ENCODE assay signal across 18 cellular contexts in the genomic region with DNA sequence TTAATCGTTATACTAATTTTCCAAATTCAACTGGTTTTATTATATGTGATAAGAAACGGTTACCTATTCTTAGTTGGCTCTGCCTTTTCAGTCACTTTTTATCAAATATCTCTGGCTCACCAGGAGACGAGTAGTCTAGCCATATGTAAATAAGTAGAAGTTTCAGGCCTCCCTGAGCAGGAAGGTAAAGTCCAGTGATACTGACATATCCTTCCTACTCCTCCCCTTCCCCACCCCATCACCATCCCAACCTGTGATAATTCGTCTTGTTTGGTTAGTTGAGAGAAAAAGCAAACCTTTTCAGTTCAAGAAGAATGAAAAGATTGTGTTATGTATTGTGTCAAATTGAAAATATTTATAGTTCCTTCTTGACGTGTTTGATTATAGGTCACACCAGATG.
"Had no signal": no experiment of that assay in that cellular context is flagged by ENCODE, and none has a peak within 500 bp of the region (broad histone marks: within the 10 kb centered on the region; RNA-seq: fewer than 3 reads in every experiment).

No MANE protein-coding gene starts in this region.

- H3K27ac ChIP-seq: coronary artery, neutrophil, psoas muscle, sigmoid colon, skin epidermis, stomach, thoracic aorta had no signal

- H3K9me3 ChIP-seq: neutrophil, psoas muscle, sigmoid colon, stomach, thoracic aorta had no signal

- FAIRE-seq: urothelium cell line had no signal

- H3K4me3 ChIP-seq: coronary artery, psoas muscle, sigmoid colon, skin epidermis, stomach, thoracic aorta had no signal

- H3K27me3 ChIP-seq: neutrophil, sigmoid colon, stomach had no signal

- ATAC-seq: naive thymus-derived CD4-positive, alpha-beta T cell; psoas muscle had no signal

- DNase-seq: effector CD4-positive, alpha-beta T cell; foreskin melanocyte; head of caudate nucleus; hippocampal formation; naive thymus-derived CD4-positive, alpha-beta T cell; psoas muscle; retina; sigmoid colon; stimulated activated CD4-positive, alpha-beta T cell treated with anti-CD3 and anti-CD28 coated beads, Interleukin-12 subunit alpha, Interleukin-12 subunit beta, amount 100 ng/mL, for 4 hours; stimulated activated naive CD4-positive, alpha-beta T cell; stomach; substantia nigra; trophoblast cell had no signal

- H3K4me1 ChIP-seq: psoas muscle had no signal
